In genomic region chr20:45792513-45793118, GRCh38 we compare ENCODE assay signal across 8 cellular contexts. TPM values are rescaled to one million over a fixed set of nuclear protein-coding genes. Genes with fewer than 3 reads are reported as not detected.
DNase-seq lines count a peak whose midpoint lies in the region; ATAC-seq and TF ChIP-seq lines count a peak whose summit lies in the region.

No MANE protein-coding gene starts in this region.

- H3K9me3 ChIP-seq in iPS-20b (ENCODE audit: insufficient read depth, low read depth, low read length) (no peaks in the 10 kb centered on the region), subcutaneous abdominal adipose tissue (ENCODE audit: control insufficient read depth in 5 of 5, low read length in 5 of 5) (no peaks in the 10 kb centered on the region)

- H3K9ac ChIP-seq in iPS-20b (ENCODE audit: low read depth, low read length) (peak overlapping the region; percentile 68; the same call in 1 of the 2 replicates), subcutaneous abdominal adipose tissue (ENCODE audit: low read length in 5 of 5) (peak overlapping the region; percentile 75 to 98 (median 95))

- peaks cover 3% of the 10 kb centered on the region; the same call in 1 of the 2 replicates for H3K27me3 ChIP-seq in BJ (ENCODE audit: control insufficient read depth, insufficient read depth, low read length)
- H3K27me3 ChIP-seq in HL-60 (ENCODE audit: insufficient read depth, poor library complexity, severe bottlenecking): no peaks in the 10 kb centered on the region
- no peaks in the 10 kb centered on the region for H3K27me3 ChIP-seq in iPS-20b (ENCODE audit: insufficient read depth, low read length)
- no peaks in the 10 kb centered on the region for H3K27me3 ChIP-seq in subcutaneous abdominal adipose tissue (ENCODE audit: control insufficient read depth in 5 of 5, insufficient read depth in 4 of 5, low read length in 5 of 5)

- H3K36me3 Mint-ChIP-seq in activated naive CD8-positive, alpha-beta T cell: no peaks in the 10 kb centered on the region

- H3K27ac ChIP-seq in HL-60 (replicated peaks): peak overlapping the region; percentile 92
- peak overlapping the region; percentile 22 for H3K27ac ChIP-seq in iPS-20b (ENCODE audit: low read length)
- peak overlapping the region; percentile 88 for H3K27ac ChIP-seq in subcutaneous abdominal adipose tissue (ENCODE audit: low read depth, low read length)

- peak overlapping the region; percentile 85 for H3K27ac Mint-ChIP-seq in activated naive CD8-positive, alpha-beta T cell

- no peaks in the 10 kb centered on the region for H3K27me3 Mint-ChIP-seq in activated naive CD8-positive, alpha-beta T cell

- no peaks in the 10 kb centered on the region for H3K9me3 Mint-ChIP-seq in activated naive CD8-positive, alpha-beta T cell (ENCODE audit: low read depth)

- peak overlapping the region; percentile 68 for H3K4me3 ChIP-seq in BJ (ENCODE audit: low read depth, low read length)
- peak overlapping the region; percentile 95 for H3K4me3 ChIP-seq in HL-60 (replicated peaks; ENCODE audit: insufficient read depth, low read length)
- H3K4me3 ChIP-seq in iPS-20b (ENCODE audit: low read length): peak overlapping the region; percentile 81
- H3K4me3 ChIP-seq in subcutaneous abdominal adipose tissue (ENCODE audit: low read depth in 1 of 5, low read length in 5 of 5): peak overlapping the region; percentile 73 to 90 (median 89)

- peaks cover 11% of the 10 kb centered on the region for H3K4me1 Mint-ChIP-seq in activated naive CD8-positive, alpha-beta T cell (ENCODE audit: low read depth)

- ATAC-seq in GM21576 (IDR thresholded peaks at IDR 0.05; ENCODE audit: unreplicated experiment): no peak
- ATAC-seq in GM19397 (IDR thresholded peaks at IDR 0.05; ENCODE audit: unreplicated experiment): no peak

- DNase-seq in BJ (ENCODE audit: low read depth): no peak
- DNase-seq in HL-60 (ENCODE audit: low read depth in 1 of 2, low spot score in 1 of 2): peak in 1 of 2 experiments; percentile 61
- DNase-seq in EL: no peak

- POLR2A ChIA-PET in BJ (lab: Charles Lee): no interaction called here

- peak overlapping the region; percentile 96 for H3K4me3 Mint-ChIP-seq in activated naive CD8-positive, alpha-beta T cell

- peaks cover 4% of the 10 kb centered on the region; the same call in 1 of the 2 replicates for H3K4me1 ChIP-seq in iPS-20b (ENCODE audit: insufficient read depth, low read length)
- peaks cover 3 to 17% (median 14%) of the 10 kb centered on the region in 5 donors for H3K4me1 ChIP-seq in subcutaneous abdominal adipose tissue (ENCODE audit: control insufficient read depth in 5 of 5, insufficient read depth in 5 of 5, low read length in 5 of 5)

- CTCF ChIA-PET in BJ (lab: Yijun Ruan, JAX): interaction anchor here (1.2 kb wide), 1 partner anchor 171 kb away, joined by 3 read pairs; no protein-coding TSS in a partner anchor

- H3K36me3 ChIP-seq in BJ (ENCODE audit: control insufficient read depth, insufficient read depth, low read length) (peaks cover 14% of the 10 kb centered on the region), iPS-20b (ENCODE audit: insufficient read depth, low read depth, low read length) (peaks cover 32% of the 10 kb centered on the region), subcutaneous abdominal adipose tissue (ENCODE audit: control insufficient read depth in 5 of 5, insufficient read depth in 5 of 5, low read length in 5 of 5) (peaks cover 10 to 33% (median 28%) of the 10 kb centered on the region in 5 donors)

- TF ChIP-seq CTCF in BJ (IDR thresholded peaks at IDR 0.05; ENCODE audit: insufficient read depth, low read depth, low read length) (no peak), HL-60 (IDR thresholded peaks at IDR 0.05; ENCODE audit: insufficient read depth, low read length) (no peak)

RNA-seq across cellular contexts. Expression of gene DNTTIP1, which starts 0.9 kb away (rescaled TPM):
- 35.6 and 44.8 TPM in 2 replicates for polyA plus RNA-seq in BJ (2011; rRNA removed)
- 10.5 and 14.5 TPM in 2 replicates for polyA minus RNA-seq in BJ (2011; rRNA and poly(A)+ RNA removed)

RNA-seq across cellular contexts. Expression of gene WFDC3, which starts 0.9 kb away (rescaled TPM):
- 0.71 and 0.78 TPM in 2 replicates for polyA plus RNA-seq in BJ (2011; rRNA removed)
- 0.51 and 0.76 TPM in 2 replicates for polyA minus RNA-seq in BJ (2011; rRNA and poly(A)+ RNA removed)

RNA-seq across cellular contexts. Expression of gene UBE2C, which starts 19.8 kb away (rescaled TPM):
- polyA plus RNA-seq in BJ (2011; rRNA removed): 70.6 and 90.8 TPM in 2 replicates
- polyA minus RNA-seq in BJ (2011; rRNA and poly(A)+ RNA removed): 31.4 and 45.8 TPM in 2 replicates

RNA-seq across cellular contexts. Expression of gene TNNC2, which starts 34.5 kb away (rescaled TPM):
- 0.60 and 0.81 TPM in 2 replicates for polyA plus RNA-seq in BJ (2011; rRNA removed)
- polyA minus RNA-seq in BJ (2011; rRNA and poly(A)+ RNA removed): 0.36 TPM in 1 of 2 replicates, not detected in the other

RNA-seq across cellular contexts. Expression of gene SNX21, which starts 41.0 kb away (rescaled TPM):
- polyA plus RNA-seq in BJ (2011; rRNA removed): 13.6 and 17.8 TPM in 2 replicates
- polyA minus RNA-seq in BJ (2011; rRNA and poly(A)+ RNA removed): 10.9 and 11.6 TPM in 2 replicates

Comparison
In these comparisons a context has a peak if more than half of its experiments do, and no peak if none do; other contexts are left out.
1. H3K27ac ChIP-seq: peak in every context shown above with its lines; median percentile 92 in HL-60; 88 in subcutaneous abdominal adipose tissue; 22 in iPS-20b.